In the genomic region with DNA sequence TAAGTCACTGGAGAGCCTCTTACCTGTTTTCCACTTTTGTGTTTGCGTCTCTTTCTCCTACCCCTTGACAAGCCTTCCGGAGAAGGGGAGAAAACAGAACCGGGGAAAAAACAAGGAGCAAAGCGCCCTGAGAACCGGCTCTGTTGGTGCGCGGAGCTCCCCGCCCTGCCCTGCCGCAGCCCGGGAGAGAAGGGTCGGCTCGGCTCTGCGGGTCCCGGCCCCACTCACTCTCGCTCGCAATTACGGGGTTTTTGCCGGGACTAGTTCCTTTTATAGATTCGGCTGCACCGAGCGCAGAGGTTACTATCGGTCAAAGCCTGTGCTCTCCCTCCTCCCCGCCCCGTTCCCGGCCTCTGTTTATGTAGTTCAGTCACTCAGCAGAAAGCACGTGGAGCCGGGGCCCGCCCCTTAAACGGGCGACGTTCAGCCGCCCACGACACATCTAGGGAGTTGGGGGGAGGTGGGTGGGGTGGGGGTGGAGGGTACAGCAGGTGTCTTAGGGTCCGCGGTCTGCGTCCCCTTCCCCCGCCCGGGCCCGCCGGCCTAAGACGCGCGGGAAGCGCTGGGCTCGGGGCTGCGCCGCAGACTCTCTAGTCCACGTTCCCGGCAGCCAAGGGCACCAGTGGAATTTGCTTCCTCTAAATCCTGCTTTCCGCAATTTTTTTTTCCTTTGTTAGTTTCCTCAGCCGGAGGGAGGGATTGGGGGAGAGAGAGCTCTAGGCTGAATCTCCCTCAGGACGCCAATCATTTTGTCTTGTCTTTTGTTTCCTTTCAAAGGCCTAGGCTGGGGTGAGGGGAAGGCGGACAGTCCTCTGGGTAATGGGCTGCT, we compare ENCODE assay signal across 7 cellular contexts. TPM values are rescaled to one million over a fixed set of nuclear protein-coding genes. Genes with fewer than 3 reads are reported as not detected.
DNase-seq lines count a peak whose midpoint lies in the region; ATAC-seq and TF ChIP-seq lines count a peak whose summit lies in the region.

A gene with protein sequence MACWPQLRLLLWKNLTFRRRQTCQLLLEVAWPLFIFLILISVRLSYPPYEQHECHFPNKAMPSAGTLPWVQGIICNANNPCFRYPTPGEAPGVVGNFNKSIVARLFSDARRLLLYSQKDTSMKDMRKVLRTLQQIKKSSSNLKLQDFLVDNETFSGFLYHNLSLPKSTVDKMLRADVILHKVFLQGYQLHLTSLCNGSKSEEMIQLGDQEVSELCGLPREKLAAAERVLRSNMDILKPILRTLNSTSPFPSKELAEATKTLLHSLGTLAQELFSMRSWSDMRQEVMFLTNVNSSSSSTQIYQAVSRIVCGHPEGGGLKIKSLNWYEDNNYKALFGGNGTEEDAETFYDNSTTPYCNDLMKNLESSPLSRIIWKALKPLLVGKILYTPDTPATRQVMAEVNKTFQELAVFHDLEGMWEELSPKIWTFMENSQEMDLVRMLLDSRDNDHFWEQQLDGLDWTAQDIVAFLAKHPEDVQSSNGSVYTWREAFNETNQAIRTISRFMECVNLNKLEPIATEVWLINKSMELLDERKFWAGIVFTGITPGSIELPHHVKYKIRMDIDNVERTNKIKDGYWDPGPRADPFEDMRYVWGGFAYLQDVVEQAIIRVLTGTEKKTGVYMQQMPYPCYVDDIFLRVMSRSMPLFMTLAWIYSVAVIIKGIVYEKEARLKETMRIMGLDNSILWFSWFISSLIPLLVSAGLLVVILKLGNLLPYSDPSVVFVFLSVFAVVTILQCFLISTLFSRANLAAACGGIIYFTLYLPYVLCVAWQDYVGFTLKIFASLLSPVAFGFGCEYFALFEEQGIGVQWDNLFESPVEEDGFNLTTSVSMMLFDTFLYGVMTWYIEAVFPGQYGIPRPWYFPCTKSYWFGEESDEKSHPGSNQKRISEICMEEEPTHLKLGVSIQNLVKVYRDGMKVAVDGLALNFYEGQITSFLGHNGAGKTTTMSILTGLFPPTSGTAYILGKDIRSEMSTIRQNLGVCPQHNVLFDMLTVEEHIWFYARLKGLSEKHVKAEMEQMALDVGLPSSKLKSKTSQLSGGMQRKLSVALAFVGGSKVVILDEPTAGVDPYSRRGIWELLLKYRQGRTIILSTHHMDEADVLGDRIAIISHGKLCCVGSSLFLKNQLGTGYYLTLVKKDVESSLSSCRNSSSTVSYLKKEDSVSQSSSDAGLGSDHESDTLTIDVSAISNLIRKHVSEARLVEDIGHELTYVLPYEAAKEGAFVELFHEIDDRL (N-terminal part only) (minus strand): TSS at position 244 of the 829 bp plus-strand sequence. CDS start 24,476 bp downstream, outside the sequence.

- no peaks in the 10 kb centered on the region for H3K9me3 Mint-ChIP-seq in T-cell

- intact Hi-C loops in ovary (cut with DNase I), result loop anchor here (2.0 to 10.0 kb wide), 9 partner anchors 39 to 487 kb away; no protein-coding TSS in a partner anchor
- intact Hi-C loops in thyroid gland (cut with DNase I), result loop anchor here (5.0 to 10.0 kb wide), 4 partner anchors 39 to 227 kb away; no protein-coding TSS in a partner anchor

- no peaks in the 10 kb centered on the region for H3K36me3 Mint-ChIP-seq in T-cell

- TF ChIP-seq RAD21 in Ishikawa (IDR thresholded peaks at IDR 0.05; ENCODE audit: low read depth), result no peak

- H3K27me3 ChIP-seq in cardiac muscle cell (no peaks in the 10 kb centered on the region), ovary (no peaks in the 10 kb centered on the region), thyroid gland (no peaks in the 10 kb centered on the region)

- H3K4me1 ChIP-seq in cardiac muscle cell (ENCODE audit: low read depth), result peaks cover 14% of the 10 kb centered on the region
- H3K4me1 ChIP-seq in ovary (ENCODE audit: insufficient read depth), result no peaks in the 10 kb centered on the region
- peaks cover 23 to 25% of the 10 kb centered on the region in 2 donors for H3K4me1 ChIP-seq in thyroid gland

- TF ChIP-seq CTCF in cardiac muscle cell (IDR thresholded peaks at IDR 0.05; ENCODE audit: low read depth, low read length) (no peak), ovary (IDR thresholded peaks at IDR 0.05) (no peak), thyroid gland (IDR thresholded peaks at IDR 0.05) (no peak)

- CTCF ChIA-PET in T-cell (lab: Charles Lee), result no interaction called here

- H3K27me3 Mint-ChIP-seq in T-cell, result peaks cover 0 to 1% of the 10 kb centered on the region in 2 donors

- H3K36me3 ChIP-seq in cardiac muscle cell (no peaks in the 10 kb centered on the region), ovary (no peaks in the 10 kb centered on the region), thyroid gland (no peaks in the 10 kb centered on the region)

- peak within 1 kb of the TSS; percentile 83 to 93 (median 86) for H3K4me3 Mint-ChIP-seq in T-cell

- DNase-seq in T-cell (peak in 33 of 34 experiments; percentile 55 to 87 (median 74)), cardiac muscle cell (ENCODE audit: low read depth in 1 of 2, low spot score in 1 of 2) (peak; percentile 91 to 92), ovary (peak; percentile 86 to 93 (median 91)), thyroid gland (peak; percentile 95)

- no peaks in the 10 kb centered on the region for H3K9me3 ChIP-seq in cardiac muscle cell (ENCODE audit: low read depth)
- no peaks in the 10 kb centered on the region for H3K9me3 ChIP-seq in ovary
- no peaks in the 10 kb centered on the region for H3K9me3 ChIP-seq in thyroid gland

- H3K4me1 Mint-ChIP-seq in T-cell, result peaks cover 9 to 33% (median 22%) of the 10 kb centered on the region in 3 donors

- ATAC-seq in GM19035 (IDR thresholded peaks at IDR 0.05; ENCODE audit: unreplicated experiment) (peak; percentile 33), T-cell (replicated peaks in 1 of 4) (peak; percentile 65 to 84 (median 70))

- TF ChIP-seq EP300 in Ishikawa (IDR thresholded peaks at IDR 0.05; ENCODE audit: borderline replicate concordance) (no peak), ovary (IDR thresholded peaks at IDR 0.05) (no peak)

- H3K4me3 ChIP-seq in cardiac muscle cell (peak within 1 kb of the TSS; percentile 82), ovary (peak within 1 kb of the TSS; percentile 71), thyroid gland (replicated peaks in 1 of 3) (peak within 1 kb of the TSS; percentile 36 to 89 (median 58))

- 4 to 7% (median 6%) methylated on average over 52 to 53 of the region's 53 CpGs for WGBS in adipose tissue, 3 donors
- 1 to 3% (median 1%) methylated on average over 49 to 53 of the region's 53 CpGs for WGBS in ovary, 3 donors
- WGBS in thyroid gland, 2 donors, result 10 to 12% methylated on average over 38 to 53 of the region's 53 CpGs

- H3K27ac ChIP-seq in adipose tissue (ENCODE audit: low read depth, low read length) (no peak within 1 kb of the TSS), cardiac muscle cell (peak within 1 kb of the TSS; percentile 79), ovary (peak within 1 kb of the TSS; percentile 13 to 71), thyroid gland (peak within 1 kb of the TSS; percentile 74 to 90 (median 77))

- H3K27ac Mint-ChIP-seq in T-cell, result peak within 1 kb of the TSS in 1 of 2 donors; percentile 11

- POLR2A ChIA-PET in T-cell (lab: Charles Lee), result interaction anchor here in 1 of 2 donors (0.6 kb wide), 1 partner anchor 583 kb away, joined by 3 read pairs; no protein-coding TSS in a partner anchor

- peak; percentile 27 for TF ChIP-seq POLR2A in ovary (IDR thresholded peaks at IDR 0.05)
- TF ChIP-seq POLR2A in thyroid gland (IDR thresholded peaks at IDR 0.05), result peak; percentile 3 to 75

TF ChIP-seq in Ishikawa, 13 proteins besides CTCF, POLR2A, EP300 and RAD21:
- TF ChIP-seq, protein P1, sequence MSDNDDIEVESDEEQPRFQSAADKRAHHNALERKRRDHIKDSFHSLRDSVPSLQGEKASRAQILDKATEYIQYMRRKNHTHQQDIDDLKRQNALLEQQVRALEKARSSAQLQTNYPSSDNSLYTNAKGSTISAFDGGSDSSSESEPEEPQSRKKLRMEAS (IDR thresholded peaks at IDR 0.05), result peak; percentile 96
- TF ChIP-seq ZBTB7A (IDR thresholded peaks at IDR 0.05; ENCODE audit: low read depth) (0 out of 2 replicates have a peak, but pooled peaks have one; percentile 39), TEAD4 (IDR thresholded peaks at IDR 0.05) (no peak), NFIC (IDR thresholded peaks at IDR 0.05) (no peak)
- TF ChIP-seq, protein P2, sequence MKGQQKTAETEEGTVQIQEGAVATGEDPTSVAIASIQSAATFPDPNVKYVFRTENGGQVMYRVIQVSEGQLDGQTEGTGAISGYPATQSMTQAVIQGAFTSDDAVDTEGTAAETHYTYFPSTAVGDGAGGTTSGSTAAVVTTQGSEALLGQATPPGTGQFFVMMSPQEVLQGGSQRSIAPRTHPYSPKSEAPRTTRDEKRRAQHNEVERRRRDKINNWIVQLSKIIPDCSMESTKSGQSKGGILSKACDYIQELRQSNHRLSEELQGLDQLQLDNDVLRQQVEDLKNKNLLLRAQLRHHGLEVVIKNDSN (IDR thresholded peaks at IDR 0.05), result peak; percentile 74

RNA-seq across cellular contexts. Expression of the gene that starts here (rescaled TPM):
- 1 to 10 TPM in 2 of 5 donors, under 1 TPM in 3; 0.41 to 4.7 (median 0.62) TPM for total RNA-seq in T-cell
- polyA plus RNA-seq in adipose tissue, result 10 to 100 TPM in 2 of 3 donors, 1 to 10 TPM in 1; 2.8 to 38.1 (median 14.4) TPM
- total RNA-seq in cardiac muscle cell, result 12.6 and 23.0 TPM in 2 replicates
- 2.5 and 6.7 TPM in 2 replicates for polyA plus RNA-seq in cardiac muscle cell
- 10 to 100 TPM in 6 of 7 donors, 1 to 10 TPM in 1; 7.9 to 24.5 (median 19.4) TPM for total RNA-seq in ovary
- 10 to 100 TPM in 1 of 2 donors, 1 to 10 TPM in 1; 7.4 to 12.9 TPM for polyA plus RNA-seq in ovary
- total RNA-seq in thyroid gland, result 10 to 100 TPM; 18.3 to 59.8 (median 35.0) TPM
